13 cellular contexts compared by ENCODE assay signal in the genomic region with DNA sequence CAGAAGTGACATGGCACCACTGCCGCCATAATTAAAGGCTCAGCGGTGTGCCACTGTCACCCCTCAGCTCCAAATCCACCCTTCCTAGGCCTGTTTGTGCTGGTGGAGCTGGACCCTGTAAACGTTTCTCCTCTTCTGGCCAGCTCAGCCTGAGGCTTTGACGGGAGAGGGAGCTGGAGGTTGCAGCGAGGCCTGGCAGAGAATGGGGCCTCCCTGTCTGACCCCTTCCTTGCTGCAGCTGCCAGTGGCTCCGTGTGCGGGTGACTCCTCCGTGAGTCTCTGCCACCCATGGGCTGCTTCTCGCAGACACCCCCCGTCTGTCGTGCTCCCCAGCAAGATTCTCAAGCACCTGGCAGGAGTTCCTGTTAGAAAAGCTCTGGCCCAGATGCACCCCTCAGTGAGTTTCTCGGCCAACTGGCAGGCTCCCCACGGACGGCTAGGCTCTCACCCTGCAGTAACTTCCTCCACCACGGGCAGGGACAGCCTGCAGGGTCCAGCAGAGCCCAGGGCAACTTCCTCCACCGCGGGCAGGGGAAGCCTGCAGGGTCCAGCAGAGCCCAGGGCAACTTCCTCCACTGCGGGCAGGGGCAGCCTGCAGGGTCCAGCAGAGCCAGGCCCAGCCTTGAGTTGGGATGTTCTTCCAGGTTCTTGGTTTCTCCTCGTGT. TPM values are rescaled to one million over a fixed set of nuclear protein-coding genes. Genes with fewer than 3 reads are reported as not detected.
DNase-seq lines count a peak whose midpoint lies in the region; ATAC-seq and TF ChIP-seq lines count a peak whose summit lies in the region.
"Had no signal": no experiment of that assay in that cellular context is flagged by ENCODE, and none has a peak within 500 bp of the region (broad histone marks: within the 10 kb centered on the region; RNA-seq: fewer than 3 reads in every experiment).

No MANE protein-coding gene starts in this region.

- H3K4me3 Mint-ChIP-seq in dendritic cell treated with granulocyte-macrophage colony-stimulating factor and Interleukin-4, amounts not matched to agents 40 ng/mL and 50 ng/mL, for 4 days: peak overlapping the region; percentile 41
- H3K4me3 Mint-ChIP-seq in memory B cell: peak overlapping the region; percentile 5
- no peak overlapping the region for H3K4me3 Mint-ChIP-seq in stimulated activated effector memory CD8-positive, alpha-beta T cell treated with anti-CD3 and anti-CD28 coated beads, Interleukin-12 subunit alpha, Interleukin-12 subunit beta, amount 100 ng/mL, for 72 hours
- H3K4me3 Mint-ChIP-seq: activated naive CD8-positive, alpha-beta T cell treated with anti-CD3 and anti-CD28 coated beads, Interleukin-2, amount 10 ng/mL, durations not matched to agents 7 days and 5 days; type B pancreatic cell had no signal

- 67% methylated on average over 15 of the region's 19 CpGs for WGBS in SK-N-SH (ENCODE audit: low lambda C conversion rate)
- WGBS in upper lobe of left lung, 2 donors: 55 to 68% methylated on average over 4 to 19 of the region's 19 CpGs

- no peak overlapping the region for H3K27ac ChIP-seq in SK-N-SH (ENCODE audit: low read depth in 2 of 2, low read length in 1 of 2)
- no peak overlapping the region for H3K27ac ChIP-seq in upper lobe of left lung
- H3K27ac ChIP-seq in colonic mucosa: no peak overlapping the region
- H3K27ac ChIP-seq: cardiac muscle cell had no signal

- peaks cover 41% of the 10 kb centered on the region for H3K4me1 Mint-ChIP-seq in dendritic cell treated with granulocyte-macrophage colony-stimulating factor and Interleukin-4, amounts not matched to agents 40 ng/mL and 50 ng/mL, for 4 days (ENCODE audit: low read depth)
- peaks cover 16% of the 10 kb centered on the region for H3K4me1 Mint-ChIP-seq in memory B cell
- peaks cover 6% of the 10 kb centered on the region for H3K4me1 Mint-ChIP-seq in stimulated activated effector memory CD8-positive, alpha-beta T cell treated with anti-CD3 and anti-CD28 coated beads, Interleukin-12 subunit alpha, Interleukin-12 subunit beta, amount 100 ng/mL, for 72 hours

- H3K9me3 Mint-ChIP-seq in dendritic cell treated with granulocyte-macrophage colony-stimulating factor and Interleukin-4, amounts not matched to agents 40 ng/mL and 50 ng/mL, for 4 days: no peaks in the 10 kb centered on the region
- H3K9me3 Mint-ChIP-seq in memory B cell: no peaks in the 10 kb centered on the region
- no peaks in the 10 kb centered on the region for H3K9me3 Mint-ChIP-seq in stimulated activated effector memory CD8-positive, alpha-beta T cell treated with anti-CD3 and anti-CD28 coated beads, Interleukin-12 subunit alpha, Interleukin-12 subunit beta, amount 100 ng/mL, for 72 hours
- H3K9me3 Mint-ChIP-seq: activated naive CD8-positive, alpha-beta T cell treated with anti-CD3 and anti-CD28 coated beads, Interleukin-2, amount 10 ng/mL, durations not matched to agents 7 days and 5 days; type B pancreatic cell had no signal

- peaks cover 10% of the 10 kb centered on the region for H3F3A ChIP-seq in SK-N-SH (replicated peaks; ENCODE audit: insufficient read depth)

- H3K9me3 ChIP-seq in SK-N-SH (no peaks in the 10 kb centered on the region), upper lobe of left lung (no peaks in the 10 kb centered on the region), colonic mucosa (no peaks in the 10 kb centered on the region)

- ATAC-seq in SK-N-SH treated with all-trans-retinoic acid at 6 μM for 48 hours (no peak), memory B cell (ENCODE audit: low read depth) (peak; percentile 12), upper lobe of left lung (ENCODE audit: low FRiP score in 2 of 2) (peak; percentile 38 to 61)
- ATAC-seq in stimulated activated effector memory CD8-positive, alpha-beta T cell treated with anti-CD3 and anti-CD28 coated beads, Interleukin-12 subunit alpha, Interleukin-12 subunit beta, amount 100 ng/mL, for 72 hours: no peak

- TF ChIP-seq CTCF in SK-N-SH (IDR thresholded peaks at IDR 0.05) (no peak), upper lobe of left lung (IDR thresholded peaks at IDR 0.05) (no peak), colonic mucosa (IDR thresholded peaks at IDR 0.05) (no peak)

- peaks cover 39% of the 10 kb centered on the region for H3K27me3 Mint-ChIP-seq in dendritic cell treated with granulocyte-macrophage colony-stimulating factor and Interleukin-4, amounts not matched to agents 40 ng/mL and 50 ng/mL, for 4 days
- H3K27me3 Mint-ChIP-seq in memory B cell: no peaks in the 10 kb centered on the region

- H3K27ac Mint-ChIP-seq in dendritic cell treated with granulocyte-macrophage colony-stimulating factor and Interleukin-4, amounts not matched to agents 40 ng/mL and 50 ng/mL, for 4 days: peak overlapping the region; percentile 87
- no peak overlapping the region for H3K27ac Mint-ChIP-seq in memory B cell
- no peak overlapping the region for H3K27ac Mint-ChIP-seq in stimulated activated effector memory CD8-positive, alpha-beta T cell treated with anti-CD3 and anti-CD28 coated beads, Interleukin-12 subunit alpha, Interleukin-12 subunit beta, amount 100 ng/mL, for 72 hours
- H3K27ac Mint-ChIP-seq: activated naive CD8-positive, alpha-beta T cell treated with anti-CD3 and anti-CD28 coated beads, Interleukin-2, amount 10 ng/mL, durations not matched to agents 7 days and 5 days; type B pancreatic cell had no signal

- no peak overlapping the region for H3K9ac ChIP-seq in SK-N-SH
- H3K9ac ChIP-seq in colonic mucosa (ENCODE audit: low read depth in 2 of 2, low read length in 2 of 2): no peak overlapping the region

- intact Hi-C loops in dendritic cell treated with granulocyte-macrophage colony-stimulating factor and Interleukin-4, amounts not matched to agents 40 ng/mL and 50 ng/mL, for 4 days (cut with micrococcal nuclease): loop anchor here (10.0 kb wide), 1 partner anchor 412 kb away; no protein-coding TSS in a partner anchor
- intact Hi-C loops in colonic mucosa (cut with DNase I): no loop called here

- H4K20me1 ChIP-seq in SK-N-SH (ENCODE audit: insufficient read depth): no peaks in the 10 kb centered on the region

- no peak for TF ChIP-seq EP300 in SK-N-SH (IDR thresholded peaks at IDR 0.05; ENCODE audit: borderline replicate concordance in 1 of 2, low read depth in 1 of 2, low read length in 1 of 2)
- TF ChIP-seq EP300 in upper lobe of left lung (IDR thresholded peaks at IDR 0.05): no peak

- H3K4me2 ChIP-seq in SK-N-SH: no peak overlapping the region

- no peaks in the 10 kb centered on the region for H3K9me2 ChIP-seq in SK-N-SH

- H3K36me3 ChIP-seq in SK-N-SH (replicated peaks in 1 of 2; ENCODE audit: control insufficient read depth in 1 of 2, insufficient read depth in 2 of 2, low read length in 1 of 2): no peaks in the 10 kb centered on the region
- no peaks in the 10 kb centered on the region for H3K36me3 ChIP-seq in upper lobe of left lung
- no peaks in the 10 kb centered on the region for H3K36me3 ChIP-seq in colonic mucosa
- H3K36me3 ChIP-seq: cardiac muscle cell had no signal

- peak; percentile 34 for DNase-seq in SK-N-SH
- DNase-seq in memory B cell (ENCODE audit: low spot score in 2 of 2): no peak
- DNase-seq in upper lobe of left lung: peak; percentile 54 to 55
- no peak for DNase-seq in stimulated activated effector memory CD8-positive, alpha-beta T cell treated with anti-CD3 and anti-CD28 coated beads, Interleukin-12 subunit alpha, Interleukin-12 subunit beta, amount 100 ng/mL, for 72 hours (ENCODE audit: low spot score in 2 of 2)
- no peak for DNase-seq in colonic mucosa
- no peak for DNase-seq in NK-92 treated with Interleukin-12 subunit alpha and Interleukin-12 subunit beta, amount 100 ng/mL, for 24 hours (lab: John Stamatoyannopoulos, UW)
- DNase-seq: activated naive CD8-positive, alpha-beta T cell treated with anti-CD3 and anti-CD28 coated beads, Interleukin-2, amount 10 ng/mL, durations not matched to agents 7 days and 5 days; activated T-cell treated with anti-CD3 and anti-CD28 coated beads, Interleukin-2, amount 50 U/mL, for 1 hour; NCI-H1105 had no signal

- H3K4me3 ChIP-seq in SK-N-SH (ENCODE audit: low read depth in 2 of 2, low read length in 1 of 2) (no peak overlapping the region), upper lobe of left lung (no peak overlapping the region), colonic mucosa (no peak overlapping the region)
- H3K4me3 ChIP-seq: cardiac muscle cell had no signal

- H2AFZ ChIP-seq in SK-N-SH (ENCODE audit: low read depth): 0 out of 2 replicates have a peak overlapping the region, but pooled peaks have one; percentile 49

- TF ChIP-seq RAD21 in SK-N-SH (IDR thresholded peaks at IDR 0.05; ENCODE audit: low read length): no peak

- TF ChIP-seq POLR2A in upper lobe of left lung (IDR thresholded peaks at IDR 0.05): no peak

- CTCF ChIA-PET in SK-N-SH (lab: Yijun Ruan, JAX): interaction anchor here (0.7 to 10.6 kb wide), 8 partner anchors 9 to 561 kb away, joined by 3 to 84 read pairs (median 3); no protein-coding TSS in a partner anchor

- POLR2A ChIA-PET in SK-N-SH (lab: Yijun Ruan, JAX): no interaction called here

- H3K79me2 ChIP-seq in SK-N-SH (ENCODE audit: insufficient read depth): peaks cover 6% of the 10 kb centered on the region

- no peaks in the 10 kb centered on the region for H3K36me3 Mint-ChIP-seq in dendritic cell treated with granulocyte-macrophage colony-stimulating factor and Interleukin-4, amounts not matched to agents 40 ng/mL and 50 ng/mL, for 4 days (ENCODE audit: low read depth)
- H3K36me3 Mint-ChIP-seq in memory B cell: no peaks in the 10 kb centered on the region
- peaks cover 11% of the 10 kb centered on the region for H3K36me3 Mint-ChIP-seq in stimulated activated effector memory CD8-positive, alpha-beta T cell treated with anti-CD3 and anti-CD28 coated beads, Interleukin-12 subunit alpha, Interleukin-12 subunit beta, amount 100 ng/mL, for 72 hours
- H3K36me3 Mint-ChIP-seq: activated naive CD8-positive, alpha-beta T cell treated with anti-CD3 and anti-CD28 coated beads, Interleukin-2, amount 10 ng/mL, durations not matched to agents 7 days and 5 days; type B pancreatic cell had no signal

- H3K27me3 ChIP-seq in SK-N-SH (ENCODE audit: insufficient read depth) (no peaks in the 10 kb centered on the region), upper lobe of left lung (no peaks in the 10 kb centered on the region), colonic mucosa (peaks cover under 1% of the 10 kb centered on the region)

- H3K4me1 ChIP-seq in SK-N-SH (ENCODE audit: control insufficient read depth in 1 of 2, insufficient read depth in 2 of 2, low read depth in 1 of 2, low read length in 1 of 2) (peaks cover 0 to 4% of the 10 kb centered on the region in 2 experiments; a peak in 1 of 4 replicates), upper lobe of left lung (peaks cover 5 to 25% (median 19%) of the 10 kb centered on the region in 4 donors), colonic mucosa (no peaks in the 10 kb centered on the region)

RNA-seq across cellular contexts. Expression of a gene that starts 4.7 kb away (rescaled TPM):
- polyA plus RNA-seq in SK-N-SH (2012; rRNA removed): 44.1 and 44.3 TPM in 2 replicates
- polyA plus RNA-seq in SK-N-SH (2012; cell fraction: cytosol; rRNA removed): 39.4 and 46.0 TPM in 2 replicates
- polyA plus RNA-seq in SK-N-SH (2012; cell fraction: nucleus; rRNA removed): 24.7 and 32.2 TPM in 2 replicates
- total RNA-seq in upper lobe of left lung (10 to 100 TPM; 29.5 to 75.4 (median 34.8) TPM), colonic mucosa (10 to 100 TPM; 29.1 to 43.5 TPM)

RNA-seq across cellular contexts. Expression of a gene that starts 48.0 kb away (rescaled TPM):
- 15.5 and 19.8 TPM in 2 replicates for polyA plus RNA-seq in SK-N-SH (2012; rRNA removed)
- polyA plus RNA-seq in SK-N-SH (2012; cell fraction: cytosol; rRNA removed): 10.3 and 14.6 TPM in 2 replicates
- polyA plus RNA-seq in SK-N-SH (2012; cell fraction: nucleus; rRNA removed): 39.2 and 39.3 TPM in 2 replicates
- total RNA-seq in upper lobe of left lung (100 to 1,000 TPM in 5 of 6 donors, 10 to 100 TPM in 1; 90.7 to 231 (median 123) TPM), colonic mucosa (10 to 100 TPM; 14.7 to 22.7 TPM)

Comparison
In these comparisons a context has a peak if more than half of its experiments do, and no peak if none do; other contexts are left out.
1. DNase-seq: peak in SK-N-SH (single experiment) and upper lobe of left lung (2 of 2); none in memory B cell (0 of 2), stimulated activated effector memory CD8-positive, alpha-beta T cell treated with anti-CD3 and anti-CD28 coated beads, Interleukin-12 subunit alpha, Interleukin-12 subunit beta, amount 100 ng/mL, for 72 hours (0 of 2), colonic mucosa (single experiment) and NK-92 treated with Interleukin-12 subunit alpha and Interleukin-12 subunit beta, amount 100 ng/mL, for 24 hours (single experiment).
2. ATAC-seq: peak in memory B cell (single experiment) and upper lobe of left lung (2 of 2); none in SK-N-SH treated with all-trans-retinoic acid at 6 μM for 48 hours (single experiment) and stimulated activated effector memory CD8-positive, alpha-beta T cell treated with anti-CD3 and anti-CD28 coated beads, Interleukin-12 subunit alpha, Interleukin-12 subunit beta, amount 100 ng/mL, for 72 hours (single experiment).